25 cellular contexts compared by ENCODE assay signal in the genomic region with DNA sequence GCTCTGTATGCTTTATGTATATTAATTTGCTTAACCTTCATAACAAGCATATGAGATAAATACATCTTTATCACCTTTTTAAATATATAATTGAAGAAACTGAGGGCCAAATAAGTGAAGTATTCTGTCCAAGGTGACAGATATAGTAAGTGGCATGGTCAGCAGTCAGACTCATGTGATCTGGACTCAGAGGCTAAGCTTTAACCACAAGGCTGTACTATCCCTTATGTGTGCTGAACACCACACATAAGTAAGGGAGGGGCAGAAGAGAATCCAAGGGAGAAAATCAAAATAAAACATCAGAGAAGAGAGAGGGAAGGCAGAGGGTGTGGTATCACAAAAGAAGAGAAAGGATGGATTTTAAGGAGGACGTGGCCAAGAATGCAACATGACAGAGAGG.
"Had no signal": no experiment of that assay in that cellular context is flagged by ENCODE, and none has a peak within 500 bp of the region (broad histone marks: within the 10 kb centered on the region; RNA-seq: fewer than 3 reads in every experiment).

No MANE protein-coding gene starts in this region.

- H3K4me2 ChIP-seq: neural progenitor cell had no signal

- H3K27ac ChIP-seq: left ventricle myocardium inferior, neural progenitor cell, neutrophil, ovary, spleen, suprapubic skin, thoracic aorta, tibial artery, upper lobe of right lung had no signal

- H3K9ac ChIP-seq: neural progenitor cell had no signal

- H3K36me3 ChIP-seq: left ventricle myocardium inferior, neural progenitor cell, neutrophil, ovary, spleen, suprapubic skin, thoracic aorta, tibial artery, upper lobe of right lung had no signal

- H3K4me3 ChIP-seq: left ventricle myocardium inferior, lung, neural progenitor cell, ovary, spleen, suprapubic skin, thoracic aorta, tibial artery, upper lobe of right lung had no signal

- H3K27me3 ChIP-seq: neural progenitor cell, neutrophil, ovary, spleen, suprapubic skin, tibial artery, upper lobe of right lung had no signal

- DNase-seq: hypothalamus; immature natural killer cell; kidney; left ventricle myocardium inferior; mesendoderm; naive B cell; natural killer cell; nephron progenitor cell; occipital lobe; ovary; retina; right cardiac atrium; spleen; stimulated activated CD4-positive, alpha-beta T cell treated with anti-CD3 and anti-CD28 coated beads, Interleukin-4, amount 100 ng/mL, for 24 hours; stimulated activated naive CD4-positive, alpha-beta T cell; tibial artery; trophoblast cell; upper lobe of right lung had no signal

- H3K9me3 ChIP-seq: left ventricle myocardium inferior, neutrophil, ovary, suprapubic skin, thoracic aorta, tibial artery, upper lobe of right lung had no signal

- ATAC-seq: natural killer cell; right cardiac atrium; sciatic nerve; stimulated activated effector memory CD8-positive, alpha-beta T cell treated with anti-CD3 and anti-CD28 coated beads, Interleukin-12 subunit alpha, Interleukin-12 subunit beta, amount 100 ng/mL, for 72 hours; upper lobe of right lung had no signal

- H3K4me1 ChIP-seq: left ventricle myocardium inferior, neural progenitor cell, spleen, suprapubic skin, tibial artery, upper lobe of right lung had no signal
